In the genomic region with DNA sequence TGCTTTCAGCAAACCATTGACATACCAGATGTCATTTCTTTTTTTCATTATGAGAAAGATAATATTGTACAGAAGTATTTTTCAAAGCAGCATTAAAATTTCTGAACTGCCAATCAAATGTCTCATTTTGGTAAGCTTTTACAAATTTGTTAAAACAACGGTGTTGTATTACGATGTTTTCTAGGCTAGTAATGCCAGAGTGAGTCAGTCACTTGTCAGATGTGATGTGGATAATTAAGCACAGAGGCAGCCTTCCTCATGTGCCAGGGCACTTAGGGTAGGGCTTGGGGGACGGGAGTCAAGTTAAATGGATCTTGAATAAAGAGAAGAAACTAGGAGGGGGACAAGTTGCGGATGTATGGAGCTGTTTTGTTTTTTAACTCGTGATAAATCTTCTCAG, we compare ENCODE assay signal across 24 cellular contexts. TPM values are rescaled to one million over a fixed set of nuclear protein-coding genes. Genes with fewer than 3 reads are reported as not detected.
DNase-seq lines count a peak whose midpoint lies in the region; FAIRE-seq and TF ChIP-seq lines count a peak whose summit lies in the region.
"Had no signal": no experiment of that assay in that cellular context is flagged by ENCODE, and none has a peak within 500 bp of the region (broad histone marks: within the 10 kb centered on the region; RNA-seq: fewer than 3 reads in every experiment).

No MANE protein-coding gene starts in this region.

- H2AFZ ChIP-seq in neural progenitor cell (replicated peaks): no peak overlapping the region

- no peaks in the 10 kb centered on the region for H3K9me3 ChIP-seq in neural progenitor cell (ENCODE audit: low read depth)
- H3K9me3 ChIP-seq: left lung, mucosa of descending colon, SJSA1, testis had no signal

- H3K27ac Mint-ChIP-seq in activated naive CD4-positive, alpha-beta T cell treated with anti-CD3 and anti-CD28 coated beads, Interleukin-2, amount 50 U/mL, for 24 hours: peak overlapping the region; percentile 90
- H3K27ac Mint-ChIP-seq in chondrocyte (ENCODE audit: unreplicated experiment): peak overlapping the region; percentile 34
- no peak overlapping the region for H3K27ac Mint-ChIP-seq in neural progenitor cell
- H3K27ac Mint-ChIP-seq: activated CD8-positive, alpha-beta T cell treated with anti-CD3 and anti-CD28 coated beads for 36 hours; activated naive CD8-positive, alpha-beta T cell treated with anti-CD3 and anti-CD28 coated beads, Interleukin-2, amount 10 ng/mL, durations not matched to agents 7 days and 5 days had no signal

- no peaks in the 10 kb centered on the region for H3K27me3 ChIP-seq in neural progenitor cell
- H3K27me3 ChIP-seq: brain microvascular endothelial cell, left lung, SJSA1, testis had no signal

- no peaks in the 10 kb centered on the region for H3K9me3 Mint-ChIP-seq in activated naive CD4-positive, alpha-beta T cell treated with anti-CD3 and anti-CD28 coated beads, Interleukin-2, amount 50 U/mL, for 24 hours
- no peaks in the 10 kb centered on the region for H3K9me3 Mint-ChIP-seq in chondrocyte (ENCODE audit: low read depth)
- H3K9me3 Mint-ChIP-seq in neural progenitor cell: no peaks in the 10 kb centered on the region
- H3K9me3 Mint-ChIP-seq: activated CD8-positive, alpha-beta T cell treated with anti-CD3 and anti-CD28 coated beads for 36 hours; activated naive CD8-positive, alpha-beta T cell treated with anti-CD3 and anti-CD28 coated beads, Interleukin-2, amount 10 ng/mL, durations not matched to agents 7 days and 5 days had no signal

- no peaks in the 10 kb centered on the region for H3K4me1 ChIP-seq in neural progenitor cell
- H3K4me1 ChIP-seq: left lung had no signal

- peaks cover 13% of the 10 kb centered on the region for H3F3A ChIP-seq in neural progenitor cell (ENCODE audit: low read depth)

- no peak for DNase-seq in activated naive CD4-positive, alpha-beta T cell (lab: John Stamatoyannopoulos, UW)
- DNase-seq in HT1080 (ENCODE audit: low read depth): peak; percentile 6
- no peak for DNase-seq in chondrocyte (ENCODE audit: low spot score)
- DNase-seq in renal cortical epithelial cell (ENCODE audit: low read depth): peak; percentile 54
- DNase-seq in neural progenitor cell (ENCODE audit: low spot score): no peak
- no peak for DNase-seq in LoVo (ENCODE audit: low spot score)
- no peak for DNase-seq in urothelium cell line (ENCODE audit: low spot score)
- DNase-seq: ACHN; activated CD8-positive, alpha-beta T cell treated with anti-CD3 and anti-CD28 coated beads for 36 hours; activated naive CD8-positive, alpha-beta T cell treated with anti-CD3 and anti-CD28 coated beads, Interleukin-2, amount 10 ng/mL, durations not matched to agents 7 days and 5 days; activated T-cell treated with anti-CD3 and anti-CD28 coated beads, Interleukin-2, amount 50 U/mL, for 1 hour; brain microvascular endothelial cell; Karpas-422; left lung; mucosa of descending colon; NCI-H69; OCI-M1; retina; T-helper 2 cell; testis had no signal

- TF ChIP-seq CTCF in chondrocyte (IDR thresholded peaks at IDR 0.05) (no peak), neural progenitor cell (IDR thresholded peaks at IDR 0.05) (no peak)

- H3K4me3 Mint-ChIP-seq in activated naive CD4-positive, alpha-beta T cell treated with anti-CD3 and anti-CD28 coated beads, Interleukin-2, amount 50 U/mL, for 24 hours: no peak overlapping the region
- H3K4me3 Mint-ChIP-seq in chondrocyte (ENCODE audit: unreplicated experiment) (no peak overlapping the region), neural progenitor cell (no peak overlapping the region)
- H3K4me3 Mint-ChIP-seq: activated CD8-positive, alpha-beta T cell treated with anti-CD3 and anti-CD28 coated beads for 36 hours; activated naive CD8-positive, alpha-beta T cell treated with anti-CD3 and anti-CD28 coated beads, Interleukin-2, amount 10 ng/mL, durations not matched to agents 7 days and 5 days had no signal

- no peaks in the 10 kb centered on the region for H3K4me1 Mint-ChIP-seq in activated naive CD4-positive, alpha-beta T cell treated with anti-CD3 and anti-CD28 coated beads, Interleukin-2, amount 50 U/mL, for 24 hours
- peaks cover 3% of the 10 kb centered on the region for H3K4me1 Mint-ChIP-seq in chondrocyte (ENCODE audit: low read depth)
- no peaks in the 10 kb centered on the region for H3K4me1 Mint-ChIP-seq in neural progenitor cell
- H3K4me1 Mint-ChIP-seq: activated naive CD8-positive, alpha-beta T cell treated with anti-CD3 and anti-CD28 coated beads, Interleukin-2, amount 10 ng/mL, durations not matched to agents 7 days and 5 days had no signal

- no peak overlapping the region for H3K27ac ChIP-seq in neural progenitor cell
- H3K27ac ChIP-seq: brain microvascular endothelial cell, C4-2B, epithelial cell of prostate, left lung, SJSA1 had no signal

- peaks cover 14% of the 10 kb centered on the region for H3K36me3 ChIP-seq in neural progenitor cell

- no peak overlapping the region for H3K9ac ChIP-seq in neural progenitor cell

- H4K20me1 ChIP-seq in neural progenitor cell (ENCODE audit: low read depth): no peaks in the 10 kb centered on the region

- H3K4me2 ChIP-seq in neural progenitor cell: no peak overlapping the region

- H3K36me3 Mint-ChIP-seq in activated naive CD4-positive, alpha-beta T cell treated with anti-CD3 and anti-CD28 coated beads, Interleukin-2, amount 50 U/mL, for 24 hours: peaks cover 3% of the 10 kb centered on the region
- H3K36me3 Mint-ChIP-seq in chondrocyte (ENCODE audit: low read depth) (peaks cover 15% of the 10 kb centered on the region), neural progenitor cell (peaks cover 3% of the 10 kb centered on the region)

- no peaks in the 10 kb centered on the region for H3K79me2 ChIP-seq in neural progenitor cell (ENCODE audit: low read depth)

- no peaks in the 10 kb centered on the region for H3K27me3 Mint-ChIP-seq in activated naive CD4-positive, alpha-beta T cell treated with anti-CD3 and anti-CD28 coated beads, Interleukin-2, amount 50 U/mL, for 24 hours
- no peaks in the 10 kb centered on the region for H3K27me3 Mint-ChIP-seq in chondrocyte (ENCODE audit: low read depth)
- no peaks in the 10 kb centered on the region for H3K27me3 Mint-ChIP-seq in neural progenitor cell (ENCODE audit: insufficient read depth, low read depth)
- H3K27me3 Mint-ChIP-seq: activated CD8-positive, alpha-beta T cell treated with anti-CD3 and anti-CD28 coated beads for 36 hours; activated naive CD8-positive, alpha-beta T cell treated with anti-CD3 and anti-CD28 coated beads, Interleukin-2, amount 10 ng/mL, durations not matched to agents 7 days and 5 days had no signal

- H3K4me3 ChIP-seq in neural progenitor cell: no peak overlapping the region
- H3K4me3 ChIP-seq: left lung, mucosa of descending colon, SJSA1, testis had no signal

- FAIRE-seq in urothelium cell line (lab: Jason Lieb, UNC): no peak

RNA-seq across cellular contexts. Expression of a gene that starts 10.1 kb away (rescaled TPM):
- 9.1 and 9.6 TPM in 2 replicates for total RNA-seq in HT1080 (2014; rRNA removed; shearing (Covaris generic))
- polyA plus RNA-seq in HT1080 (2015; cell fraction: cytosol; rRNA removed): 8.4 and 10.6 TPM in 2 replicates
- 7.6 and 10.4 TPM in 2 replicates for polyA plus RNA-seq in HT1080 (2015; cell fraction: nucleus; rRNA removed)
- total RNA-seq in chondrocyte (4.2 to 5.6 TPM (median 5.1 TPM) in 3 replicates), renal cortical epithelial cell (6.4 and 10.4 TPM in 2 replicates), neural progenitor cell (ENCODE audit: low replicate concordance) (12.5 and 18.1 TPM in 2 replicates)

RNA-seq across cellular contexts. Expression of a gene that starts 18.3 kb away (rescaled TPM):
- total RNA-seq in HT1080 (2014; rRNA removed; shearing (Covaris generic)): 4.2 and 5.4 TPM in 2 replicates
- 11.0 and 12.9 TPM in 2 replicates for polyA plus RNA-seq in HT1080 (2015; cell fraction: cytosol; rRNA removed)
- 19.5 and 19.8 TPM in 2 replicates for polyA plus RNA-seq in HT1080 (2015; cell fraction: nucleus; rRNA removed)
- total RNA-seq in chondrocyte: 8.5 to 15.2 TPM (median 9.6 TPM) in 3 replicates
- total RNA-seq in renal cortical epithelial cell: 3.3 and 5.3 TPM in 2 replicates
- 5.5 and 10.7 TPM in 2 replicates for total RNA-seq in neural progenitor cell (ENCODE audit: low replicate concordance)

RNA-seq across cellular contexts. Expression of a gene that starts 18.5 kb away (rescaled TPM):
- 3.2 and 4.9 TPM in 2 replicates for total RNA-seq in HT1080 (2014; rRNA removed; shearing (Covaris generic))
- 5.3 and 6.5 TPM in 2 replicates for polyA plus RNA-seq in HT1080 (2015; cell fraction: cytosol; rRNA removed)
- polyA plus RNA-seq in HT1080 (2015; cell fraction: nucleus; rRNA removed): 8.9 and 10.1 TPM in 2 replicates
- total RNA-seq in chondrocyte (11.8 to 17.6 TPM (median 13.1 TPM) in 3 replicates), renal cortical epithelial cell (4.2 and 11.0 TPM in 2 replicates), neural progenitor cell (ENCODE audit: low replicate concordance) (8.9 and 15.0 TPM in 2 replicates)

RNA-seq across cellular contexts. Expression of a gene that starts 36.3 kb away (rescaled TPM):
- total RNA-seq in HT1080 (2014; rRNA removed; shearing (Covaris generic)): 8.1 and 9.4 TPM in 2 replicates
- 9.3 and 11.1 TPM in 2 replicates for polyA plus RNA-seq in HT1080 (2015; cell fraction: cytosol; rRNA removed)
- polyA plus RNA-seq in HT1080 (2015; cell fraction: nucleus; rRNA removed): 14.3 and 17.1 TPM in 2 replicates
- 11.7 to 15.2 TPM (median 12.5 TPM) in 3 replicates for total RNA-seq in chondrocyte
- 8.9 and 11.0 TPM in 2 replicates for total RNA-seq in renal cortical epithelial cell
- total RNA-seq in neural progenitor cell (ENCODE audit: low replicate concordance): 11.4 and 17.7 TPM in 2 replicates

Comparison
In these comparisons a context has a peak if more than half of its experiments do, and no peak if none do; other contexts are left out.
1. DNase-seq: peak in HT1080 (single experiment) and renal cortical epithelial cell (single experiment); none in activated naive CD4-positive, alpha-beta T cell (0 of 4), chondrocyte (single experiment), neural progenitor cell (single experiment), LoVo (single experiment) and urothelium cell line (single experiment).